8 cellular contexts compared by ENCODE assay signal in genomic region chr1:212667223-212668139, GRCh38. TPM values are rescaled to one million over a fixed set of nuclear protein-coding genes. Genes with fewer than 3 reads are reported as not detected.
A peak's percentile ranks its signal among the peaks of the same experiment; 100 is the strongest.
DNase-seq lines count a peak whose midpoint lies in the region; ATAC-seq and TF ChIP-seq lines count a peak whose summit lies in the region.

No MANE protein-coding gene starts in this region.

- H3K9me3 ChIP-seq in psoas muscle = no peaks in the 10 kb centered on the region

- peak; percentile 47 for ATAC-seq in HG03378 (IDR thresholded peaks at IDR 0.05; ENCODE audit: unreplicated experiment)
- peak; percentile 20 to 52 (median 32) for ATAC-seq in psoas muscle
- ATAC-seq in GM18870 (IDR thresholded peaks at IDR 0.05; ENCODE audit: unreplicated experiment) = no peak
- ATAC-seq in HG02642 (IDR thresholded peaks at IDR 0.05; ENCODE audit: poor library complexity, unreplicated experiment) = no peak
- ATAC-seq in GM21447 (IDR thresholded peaks at IDR 0.05; ENCODE audit: unreplicated experiment) = no peak

- peak overlapping the region; percentile 71 for H3K27ac ChIP-seq in psoas muscle

- TF ChIP-seq CTCF in foreskin fibroblast (IDR thresholded peaks at IDR 0.05; ENCODE audit: low read depth, low read length) = no peak
- no peak for TF ChIP-seq CTCF in psoas muscle (IDR thresholded peaks at IDR 0.05)

- DNase-seq in Caki2 (ENCODE audit: low read depth) (peak; percentile 87), T1000 (lab: John Stamatoyannopoulos, UW) (peak; percentile 91), foreskin fibroblast (peak; percentile 93 to 96), psoas muscle (peak in 1 of 2 donors; percentile 46)

- in situ Hi-C loops in Caki2 (cut with HindIII; ENCODE audit: low pct_unique_long_range_greater_than_20kb, low sequenced_read_pairs) = no loop called here

- H3K4me3 ChIP-seq in foreskin fibroblast (ENCODE audit: low read depth in 1 of 2, low read length in 2 of 2) (peak overlapping the region; percentile 18 to 40), psoas muscle (no peak overlapping the region)

- no peaks in the 10 kb centered on the region for H3K36me3 ChIP-seq in psoas muscle (ENCODE audit: insufficient read depth in 1 of 2, low read depth in 1 of 2)

- intact Hi-C loops in psoas muscle (cut with DNase I) = loop anchor here in 1 of 2 donors (5.0 kb wide), 1 partner anchor 120 kb away; no protein-coding TSS in a partner anchor

- H3K4me1 ChIP-seq in psoas muscle = peaks cover 10% of the 10 kb centered on the region

- WGBS in psoas muscle, 3 donors = 36 to 43% (median 36%) methylated on average over 9 of the region's 9 CpGs

- H3K27me3 ChIP-seq in psoas muscle (ENCODE audit: insufficient read depth in 3 of 3, low read length in 2 of 3) = peaks cover 0 to 3% (median 0%) of the 10 kb centered on the region in 3 donors

RNA-seq across cellular contexts. Expression of gene BATF3, which starts 32.2 kb away (rescaled TPM):
- 1.2 TPM in 1 of 2 replicates, not detected in the other for total RNA-seq in Caki2 (2014; rRNA removed; shearing (Covaris generic); ENCODE audit: low replicate concordance)
- 1 to 10 TPM in 2 of 4 donors, under 1 TPM in 2; 0.60 to 2.9 (median 1.5) TPM for total RNA-seq in psoas muscle
- 1 to 10 TPM in 1 of 3 donors, under 1 TPM in 2; 0.03 to 1.0 (median 0.53) TPM for polyA plus RNA-seq in psoas muscle

RNA-seq across cellular contexts. Expression of gene ATF3, which starts 58.9 kb away (rescaled TPM):
- total RNA-seq in Caki2 (2014; rRNA removed; shearing (Covaris generic); ENCODE audit: low replicate concordance) = 30.0 and 39.7 TPM in 2 replicates
- 10 to 100 TPM; 13.5 to 51.3 (median 26.3) TPM for total RNA-seq in psoas muscle
- polyA plus RNA-seq in psoas muscle = 10 to 100 TPM in 2 of 3 donors, 1 to 10 TPM in 1; 6.6 to 29.2 (median 10.1) TPM

Comparison
In these comparisons a context has a peak if more than half of its experiments do, and no peak if none do; other contexts are left out.
1. ATAC-seq: peak in HG03378 (single experiment) and psoas muscle (4 of 4); none in GM18870 (single experiment), HG02642 (single experiment) and GM21447 (single experiment).